ENCODE assay signal across 8 cellular contexts in genomic region chr12:75738486-75738885, GRCh38.
A peak's percentile ranks its signal among the peaks of the same experiment; 100 is the strongest.
DNase-seq lines count a peak whose midpoint lies in the region; ATAC-seq lines count a peak whose summit lies in the region.

No MANE protein-coding gene starts in this region.

- DNase-seq in GM19240 (ENCODE audit: insufficient read length, low spot score): peak; percentile 30
- peak; percentile 16 for DNase-seq in activated CD8-positive, alpha-beta memory T cell treated with anti-CD3 and anti-CD28 coated beads, Interleukin-2, amount 50 U/mL, for 4 hours
- DNase-seq in stimulated activated CD4-positive, alpha-beta T cell treated with anti-CD3 and anti-CD28 coated beads, TNF-alpha, amount 100 ng/mL, for 24 hours (ENCODE audit: low read depth in 3 of 3): peak; percentile 3 to 36 (median 32)
- no peak for DNase-seq in mesenteric fat pad (ENCODE audit: low spot score)
- no peak for DNase-seq in foreskin melanocyte
- no peak for DNase-seq in putamen (ENCODE audit: low spot score)
- DNase-seq in DMS153 (lab: John Stamatoyannopoulos, UW): no peak

- ATAC-seq in HG02938 (IDR thresholded peaks at IDR 0.05; ENCODE audit: unreplicated experiment): peak; percentile 95

Comparison
In these comparisons a context has a peak if more than half of its experiments do, and no peak if none do; other contexts are left out.
1. DNase-seq: peak in GM19240 (single experiment), activated CD8-positive, alpha-beta memory T cell treated with anti-CD3 and anti-CD28 coated beads, Interleukin-2, amount 50 U/mL, for 4 hours (single experiment) and stimulated activated CD4-positive, alpha-beta T cell treated with anti-CD3 and anti-CD28 coated beads, TNF-alpha, amount 100 ng/mL, for 24 hours (3 of 3); none in mesenteric fat pad (single experiment), foreskin melanocyte (single experiment), putamen (single experiment) and DMS153 (single experiment).